ENCODE assay signal across 12 cellular contexts in the genomic region with DNA sequence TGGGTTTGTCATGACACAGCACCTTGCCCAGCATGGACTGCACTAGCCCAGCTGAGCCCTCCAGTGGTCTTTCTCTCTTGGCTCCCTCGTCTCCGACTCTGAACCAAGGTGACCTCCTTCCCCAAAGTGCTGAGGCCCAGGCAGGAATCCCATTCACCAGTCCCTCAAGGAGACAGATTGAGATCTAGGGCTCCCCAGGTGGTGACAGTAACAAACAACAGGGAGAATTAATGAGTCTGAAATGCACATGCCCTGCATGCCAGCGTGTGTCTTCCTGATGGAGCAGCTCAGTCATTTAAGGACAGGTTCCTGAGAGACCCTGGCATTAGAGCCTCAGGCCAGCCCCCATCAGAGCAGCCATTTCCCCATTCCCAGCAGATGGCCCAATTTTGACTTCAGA. TPM values are rescaled to one million over a fixed set of nuclear protein-coding genes. Genes with fewer than 3 reads are reported as not detected.
DNase-seq lines count a peak whose midpoint lies in the region; ATAC-seq and TF ChIP-seq lines count a peak whose summit lies in the region.
"Had no signal": no experiment of that assay in that cellular context is flagged by ENCODE, and none has a peak within 500 bp of the region (broad histone marks: within the 10 kb centered on the region; RNA-seq: fewer than 3 reads in every experiment).

No MANE protein-coding gene starts in this region.

- no peak overlapping the region for H3K23ac ChIP-seq in H9 (ENCODE audit: insufficient read length, low read depth, low read length)

- H2BK120ac ChIP-seq in H9 (ENCODE audit: low read depth, low read length, poor library complexity, severe bottlenecking) = no peak overlapping the region

- H3K4ac ChIP-seq in H9 (ENCODE audit: low read depth, low read length) = no peak overlapping the region

- H4K5ac ChIP-seq in H9 (ENCODE audit: insufficient read length, low read depth, low read length) = no peak overlapping the region

- no TSS peak for BruUV-seq in Calu3 (replicated peaks; lab: Mats Ljungman, UMichigan)

- H3K4me3 Mint-ChIP-seq in Calu3 (ENCODE audit: low read depth, unreplicated experiment) (no peak overlapping the region), H9 (no peak overlapping the region)
- H3K4me3 Mint-ChIP-seq in activated T-cell treated with anti-CD3 and anti-CD28 coated beads, Interleukin-2, amount 50 U/mL, for 4 hours = no peak overlapping the region
- H3K4me3 Mint-ChIP-seq: nephron progenitor cell had no signal

- no peaks in the 10 kb centered on the region for H3K9me3 ChIP-seq in H9 (ENCODE audit: control insufficient read depth, low read depth, low read length)
- H3K9me3 ChIP-seq: ascending aorta, heart right ventricle, tibial artery had no signal

- CTCF ChIA-PET in Calu3 (lab: Charles Lee) = interaction anchor here (1.1 kb wide), 1 partner anchor 22 kb away, joined by 4 read pairs; no protein-coding TSS in a partner anchor

- WGBS in H9 (ENCODE audit: extremely low coverage, insufficient read length, low lambda C conversion rate) = no CpG with 5 or more reads among the region's 3 CpGs

- H2AK5ac ChIP-seq in H9 (ENCODE audit: insufficient read length, low read length) = no peak overlapping the region

- H3K27me3 Mint-ChIP-seq in Calu3 (ENCODE audit: unreplicated experiment) (peaks cover 75% of the 10 kb centered on the region), H9 (ENCODE audit: low read depth) (peaks cover 9% of the 10 kb centered on the region)
- H3K27me3 Mint-ChIP-seq in activated T-cell treated with anti-CD3 and anti-CD28 coated beads, Interleukin-2, amount 50 U/mL, for 4 hours (ENCODE audit: low read depth) = peaks cover 39% of the 10 kb centered on the region

- ATAC-seq in foreskin keratinocyte = peak; percentile 56
- no peak for ATAC-seq in activated T-cell treated with anti-CD3 and anti-CD28 coated beads, Interleukin-2, amount 50 U/mL, for 4 hours
- ATAC-seq in HG02759 (IDR thresholded peaks at IDR 0.05; ENCODE audit: unreplicated experiment) = no peak
- ATAC-seq: heart right ventricle had no signal

- no peak overlapping the region for H2BK12ac ChIP-seq in H9 (ENCODE audit: insufficient read length, low read depth, low read length)

- no peak overlapping the region for H3K56ac ChIP-seq in H9 (ENCODE audit: insufficient read length, low read depth, low read length)

- H3K79me2 ChIP-seq in H9 (ENCODE audit: insufficient read depth, low read length) = no peaks in the 10 kb centered on the region

- TF ChIP-seq CTCF in Calu3 (IDR thresholded peaks at IDR 0.05; ENCODE audit: unreplicated experiment) = no peak
- TF ChIP-seq CTCF in H9 (conservative IDR thresholded peaks at IDR 0.05) = peak; percentile 53; the same call in 2 of the 3 replicates
- TF ChIP-seq CTCF in foreskin keratinocyte (conservative IDR thresholded peaks at IDR 0.05) = peak; percentile 49

- no peaks in the 10 kb centered on the region for H3K79me1 ChIP-seq in H9 (ENCODE audit: insufficient read depth, low read depth, low read length, poor library complexity, severe bottlenecking)

- H3K23me2 ChIP-seq in H9 (ENCODE audit: insufficient read length, low read depth, low read length, poor library complexity, severe bottlenecking) = no peaks in the 10 kb centered on the region

- peak; percentile 41 for DNase-seq in Calu3
- peak; percentile 76 for DNase-seq in H9
- peak; percentile 16 for DNase-seq in RPMI8226
- DNase-seq in foreskin keratinocyte = no peak
- no peak for DNase-seq in cardiac septum (ENCODE audit: low spot score)
- no peak for DNase-seq in NCI-H2081 (lab: John Stamatoyannopoulos, UW)
- DNase-seq in activated T-cell treated with anti-CD3 and anti-CD28 coated beads, Interleukin-2, amount 50 U/mL, for 4 hours = no peak
- DNase-seq: heart right ventricle, nephron progenitor cell, tibial artery had no signal

- peaks cover 28% of the 10 kb centered on the region for H3K4me1 Mint-ChIP-seq in Calu3 (ENCODE audit: low read depth, unreplicated experiment)
- H3K4me1 Mint-ChIP-seq in H9 = peaks cover 10 to 12% of the 10 kb centered on the region in 2 experiments
- H3K4me1 Mint-ChIP-seq in activated T-cell treated with anti-CD3 and anti-CD28 coated beads, Interleukin-2, amount 50 U/mL, for 4 hours (ENCODE audit: low read depth) = no peaks in the 10 kb centered on the region
- H3K4me1 Mint-ChIP-seq: nephron progenitor cell had no signal

- no peak overlapping the region for H3K14ac ChIP-seq in H9 (ENCODE audit: insufficient read depth, low read length)

- no peak overlapping the region for H3K18ac ChIP-seq in H9 (ENCODE audit: insufficient read length, low read depth, low read length)

- H2AFZ ChIP-seq in H9 (ENCODE audit: low read length) = no peak overlapping the region

- H3T11ph ChIP-seq in H9 (ENCODE audit: low read length) = no peak overlapping the region

- H3K9me3 Mint-ChIP-seq in Calu3 (ENCODE audit: low read depth, unreplicated experiment) (no peaks in the 10 kb centered on the region), H9 (no peaks in the 10 kb centered on the region)
- no peaks in the 10 kb centered on the region for H3K9me3 Mint-ChIP-seq in activated T-cell treated with anti-CD3 and anti-CD28 coated beads, Interleukin-2, amount 50 U/mL, for 4 hours
- H3K9me3 Mint-ChIP-seq: nephron progenitor cell had no signal

- H3K27ac ChIP-seq in H9 (ENCODE audit: insufficient read length, low read depth, low read length) (no peak overlapping the region), foreskin keratinocyte (no peak overlapping the region)
- H3K27ac ChIP-seq: ascending aorta, heart right ventricle, tibial artery had no signal

- H3K4me1 ChIP-seq in H9 (ENCODE audit: insufficient read depth, low read length) (no peaks in the 10 kb centered on the region), foreskin keratinocyte (no peaks in the 10 kb centered on the region)
- H3K4me1 ChIP-seq: ascending aorta, heart right ventricle, tibial artery had no signal

- H3K27ac Mint-ChIP-seq in Calu3 (ENCODE audit: unreplicated experiment) (no peak overlapping the region), H9 (no peak overlapping the region)
- H3K27ac Mint-ChIP-seq: nephron progenitor cell had no signal

- no peak overlapping the region for H4K8ac ChIP-seq in H9 (replicated peaks; ENCODE audit: insufficient read length, low read depth, low read length)

- H2BK15ac ChIP-seq in H9 (ENCODE audit: low read depth, low read length) = no peak overlapping the region

- no peak overlapping the region for H2BK5ac ChIP-seq in H9 (ENCODE audit: insufficient read length, low read length)

- intact Hi-C loops in Calu3 (cut with micrococcal nuclease; ENCODE audit: unreplicated experiment) (no loop called here), cardiac septum (cut with DNase I) (no loop called here)

- no peaks in the 10 kb centered on the region for H3K36me3 Mint-ChIP-seq in Calu3 (ENCODE audit: insufficient read depth, unreplicated experiment)
- H3K36me3 Mint-ChIP-seq in H9 (ENCODE audit: insufficient read depth in 1 of 3, low read depth in 3 of 3) = no peaks in the 10 kb centered on the region
- H3K36me3 Mint-ChIP-seq in activated T-cell treated with anti-CD3 and anti-CD28 coated beads, Interleukin-2, amount 50 U/mL, for 4 hours (ENCODE audit: insufficient read depth) = no peaks in the 10 kb centered on the region

- H3K9ac ChIP-seq in H9 (ENCODE audit: extremely low read depth, insufficient read length, low read length) = no peak overlapping the region

- H4K20me1 ChIP-seq in H9 (ENCODE audit: control insufficient read depth, insufficient read depth, insufficient read length) = no peaks in the 10 kb centered on the region

- no peak overlapping the region for H2BK20ac ChIP-seq in H9 (ENCODE audit: low read depth, low read length, poor library complexity, severe bottlenecking)

- H4K91ac ChIP-seq in H9 (ENCODE audit: insufficient read length, low read depth, low read length) = no peak overlapping the region

- no peak overlapping the region for H3K4me2 ChIP-seq in H9 (ENCODE audit: insufficient read depth, insufficient read length, low read length)

- no peaks in the 10 kb centered on the region for H3K27me3 ChIP-seq in H9 (ENCODE audit: insufficient read depth, low read length)
- peaks cover 17% of the 10 kb centered on the region for H3K27me3 ChIP-seq in foreskin keratinocyte
- H3K27me3 ChIP-seq: ascending aorta had no signal

RNA-seq across cellular contexts. Expression of a gene that starts 51.4 kb away (rescaled TPM):
- total RNA-seq in Calu3 (2022) (170 and 429 TPM in 2 replicates), H9 (2021) (0.20 TPM in 1 of 2 replicates, not detected in the other), foreskin keratinocyte (78.5 and 108 TPM in 2 replicates), cardiac septum (4.0 TPM)
- 77.4 and 98.9 TPM in 2 replicates for polyA plus RNA-seq in foreskin keratinocyte
- total RNA-seq in activated T-cell treated with anti-CD3 and anti-CD28 coated beads, Interleukin-2, amount 50 U/mL, for 4 hours = 1 to 10 TPM; 3.2 to 7.8 (median 4.0) TPM

Comparison
In these comparisons a context has a peak if more than half of its experiments do, and no peak if none do; other contexts are left out.
1. DNase-seq: peak in Calu3 (single experiment), H9 (single experiment) and RPMI8226 (single experiment); none in foreskin keratinocyte (0 of 2), cardiac septum (single experiment), NCI-H2081 (0 of 2) and activated T-cell treated with anti-CD3 and anti-CD28 coated beads, Interleukin-2, amount 50 U/mL, for 4 hours (single experiment).